In the genomic region with DNA sequence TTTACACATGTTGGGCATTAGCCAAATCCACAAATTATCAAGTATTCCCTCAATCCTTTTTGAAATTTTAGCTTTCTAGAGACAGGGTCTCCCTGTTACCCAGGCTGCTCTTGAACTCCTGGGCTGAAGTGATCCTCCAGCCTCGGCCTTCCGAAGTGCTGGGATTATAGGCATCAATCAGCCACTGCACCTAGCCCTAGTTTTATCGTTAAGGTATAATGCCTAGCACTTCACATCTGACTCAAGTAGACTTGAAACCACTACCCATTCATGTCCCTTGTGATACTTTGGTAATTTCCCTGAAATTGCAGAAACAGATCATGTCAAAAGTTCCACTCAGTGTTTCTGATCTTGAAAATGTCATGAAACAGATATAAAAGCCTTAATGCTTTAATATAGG, we compare ENCODE assay signal across 10 cellular contexts. TPM values are rescaled to one million over a fixed set of nuclear protein-coding genes. Genes with fewer than 3 reads are reported as not detected.
DNase-seq lines count a peak whose midpoint lies in the region; ATAC-seq and TF ChIP-seq lines count a peak whose summit lies in the region.
"Had no signal": no experiment of that assay in that cellular context is flagged by ENCODE, and none has a peak within 500 bp of the region (broad histone marks: within the 10 kb centered on the region; RNA-seq: fewer than 3 reads in every experiment).

No MANE protein-coding gene starts in this region.

- TF ChIP-seq CTCF in WTC11 (IDR thresholded peaks at IDR 0.05) (no peak), uterus (IDR thresholded peaks at IDR 0.05) (no peak)

- in situ Hi-C loops in ACHN (cut with HindIII; ENCODE audit: low pct_ligation_motif_present, low pct_unique_long_range_greater_than_20kb, low sequenced_read_pairs), result no loop called here

- H3K9me3 ChIP-seq in CD4-positive, CD25-positive, alpha-beta regulatory T cell (ENCODE audit: control insufficient read depth in 2 of 2, low read length in 2 of 2), result no peaks in the 10 kb centered on the region
- H3K9me3 ChIP-seq in uterus, result no peaks in the 10 kb centered on the region
- H3K9me3 ChIP-seq: BE2C had no signal

- H3K36me3 Mint-ChIP-seq in CD4-positive, CD25-positive, alpha-beta regulatory T cell, result peaks cover 11% of the 10 kb centered on the region
- H3K36me3 Mint-ChIP-seq in WTC11, result peaks cover 15% of the 10 kb centered on the region

- TF ChIP-seq POLR2A in uterus (IDR thresholded peaks at IDR 0.05), result no peak

- H3K9me3 Mint-ChIP-seq in CD4-positive, CD25-positive, alpha-beta regulatory T cell, result no peaks in the 10 kb centered on the region
- H3K9me3 Mint-ChIP-seq in WTC11, result 0 out of 2 replicates have a peak, but pooled peaks cover 4% of the 10 kb centered on the region

- CTCF ChIA-PET in WTC11 (lab: Charles Lee), result no interaction called here

- ATAC-seq in CD4-positive, CD25-positive, alpha-beta regulatory T cell (ENCODE audit: low read depth in 2 of 2), result no peak
- ATAC-seq in GM18870 (IDR thresholded peaks at IDR 0.05; ENCODE audit: unreplicated experiment) (peak; percentile 48), HG02798 (IDR thresholded peaks at IDR 0.05; ENCODE audit: poor library complexity, unreplicated experiment) (peak; percentile 45), WTC11 (no peak)

- H3K27me3 ChIP-seq in CD4-positive, CD25-positive, alpha-beta regulatory T cell (ENCODE audit: control insufficient read depth, insufficient read depth, low read length), result no peaks in the 10 kb centered on the region
- no peaks in the 10 kb centered on the region for H3K27me3 ChIP-seq in uterus
- H3K27me3 ChIP-seq: BE2C had no signal

- peaks cover 16% of the 10 kb centered on the region for H3K4me1 ChIP-seq in CD4-positive, CD25-positive, alpha-beta regulatory T cell (ENCODE audit: control insufficient read depth, insufficient read depth, low read length, poor library complexity, severe bottlenecking)
- H3K4me1 ChIP-seq in uterus, result no peaks in the 10 kb centered on the region
- H3K4me1 ChIP-seq: BE2C had no signal

- H3K4me3 Mint-ChIP-seq in CD4-positive, CD25-positive, alpha-beta regulatory T cell, result no peak overlapping the region
- H3K4me3 Mint-ChIP-seq in WTC11, result no peak overlapping the region

- H3K27ac Mint-ChIP-seq in CD4-positive, CD25-positive, alpha-beta regulatory T cell, result peak overlapping the region in 2 of 3 donors; percentile 55 to 60
- peak overlapping the region; percentile 61 for H3K27ac Mint-ChIP-seq in WTC11

- H3K4me3 ChIP-seq in CD4-positive, CD25-positive, alpha-beta regulatory T cell (ENCODE audit: low read depth, low read length), result no peak overlapping the region
- no peak overlapping the region for H3K4me3 ChIP-seq in uterus

- no peaks in the 10 kb centered on the region for H3K27me3 Mint-ChIP-seq in CD4-positive, CD25-positive, alpha-beta regulatory T cell
- H3K27me3 Mint-ChIP-seq in WTC11 (ENCODE audit: low read depth), result no peaks in the 10 kb centered on the region

- POLR2A ChIA-PET in WTC11 (lab: Charles Lee), result no interaction called here

- peaks cover 20% of the 10 kb centered on the region for H3K36me3 ChIP-seq in CD4-positive, CD25-positive, alpha-beta regulatory T cell (ENCODE audit: control insufficient read depth, insufficient read depth, low read length)
- H3K36me3 ChIP-seq in uterus, result no peaks in the 10 kb centered on the region

- peaks cover 30 to 69% (median 63%) of the 10 kb centered on the region in 4 donors for H3K4me1 Mint-ChIP-seq in CD4-positive, CD25-positive, alpha-beta regulatory T cell
- peaks cover 77% of the 10 kb centered on the region for H3K4me1 Mint-ChIP-seq in WTC11

- peak overlapping the region; percentile 47 for H3K27ac ChIP-seq in CD4-positive, CD25-positive, alpha-beta regulatory T cell (ENCODE audit: insufficient read depth, low read length, poor library complexity, severe bottlenecking)
- no peak overlapping the region for H3K27ac ChIP-seq in uterus

- DNase-seq in CD4-positive, CD25-positive, alpha-beta regulatory T cell, result peak in 1 of 3 donors; percentile 41
- DNase-seq in WTC11 (ENCODE audit: low spot score), result no peak
- no peak for DNase-seq in NCI-H748 (lab: John Stamatoyannopoulos, UW; ENCODE audit: unreplicated experiment)
- no peak for DNase-seq in SW480 (ENCODE audit: low spot score)
- DNase-seq in ACHN, result no peak
- DNase-seq in uterus, result no peak
- DNase-seq: BE2C, NCI-H1105 had no signal

- intact Hi-C loops in uterus (cut with DNase I; ENCODE audit: low total_unique reads), result no loop called here

TF ChIP-seq in WTC11, 78 proteins besides CTCF, POLR2A, EP300 and RAD21 (continues in another document):
- no peak for TF ChIP-seq FOXJ3 (CRISPR knock-in tag; IDR thresholded peaks at IDR 0.05; ENCODE audit: borderline replicate concordance)
- TF ChIP-seq, protein P1, sequence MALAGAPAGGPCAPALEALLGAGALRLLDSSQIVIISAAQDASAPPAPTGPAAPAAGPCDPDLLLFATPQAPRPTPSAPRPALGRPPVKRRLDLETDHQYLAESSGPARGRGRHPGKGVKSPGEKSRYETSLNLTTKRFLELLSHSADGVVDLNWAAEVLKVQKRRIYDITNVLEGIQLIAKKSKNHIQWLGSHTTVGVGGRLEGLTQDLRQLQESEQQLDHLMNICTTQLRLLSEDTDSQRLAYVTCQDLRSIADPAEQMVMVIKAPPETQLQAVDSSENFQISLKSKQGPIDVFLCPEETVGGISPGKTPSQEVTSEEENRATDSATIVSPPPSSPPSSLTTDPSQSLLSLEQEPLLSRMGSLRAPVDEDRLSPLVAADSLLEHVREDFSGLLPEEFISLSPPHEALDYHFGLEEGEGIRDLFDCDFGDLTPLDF (CRISPR knock-in tag; IDR thresholded peaks at IDR 0.05), result no peak
- TF ChIP-seq, protein P2, sequence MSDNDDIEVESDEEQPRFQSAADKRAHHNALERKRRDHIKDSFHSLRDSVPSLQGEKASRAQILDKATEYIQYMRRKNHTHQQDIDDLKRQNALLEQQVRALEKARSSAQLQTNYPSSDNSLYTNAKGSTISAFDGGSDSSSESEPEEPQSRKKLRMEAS (CRISPR knock-in tag; IDR thresholded peaks at IDR 0.05), result no peak
- TF ChIP-seq ZBTB21 (CRISPR knock-in tag; IDR thresholded peaks at IDR 0.05; ENCODE audit: borderline replicate concordance), result no peak
- TF ChIP-seq, protein P3, sequence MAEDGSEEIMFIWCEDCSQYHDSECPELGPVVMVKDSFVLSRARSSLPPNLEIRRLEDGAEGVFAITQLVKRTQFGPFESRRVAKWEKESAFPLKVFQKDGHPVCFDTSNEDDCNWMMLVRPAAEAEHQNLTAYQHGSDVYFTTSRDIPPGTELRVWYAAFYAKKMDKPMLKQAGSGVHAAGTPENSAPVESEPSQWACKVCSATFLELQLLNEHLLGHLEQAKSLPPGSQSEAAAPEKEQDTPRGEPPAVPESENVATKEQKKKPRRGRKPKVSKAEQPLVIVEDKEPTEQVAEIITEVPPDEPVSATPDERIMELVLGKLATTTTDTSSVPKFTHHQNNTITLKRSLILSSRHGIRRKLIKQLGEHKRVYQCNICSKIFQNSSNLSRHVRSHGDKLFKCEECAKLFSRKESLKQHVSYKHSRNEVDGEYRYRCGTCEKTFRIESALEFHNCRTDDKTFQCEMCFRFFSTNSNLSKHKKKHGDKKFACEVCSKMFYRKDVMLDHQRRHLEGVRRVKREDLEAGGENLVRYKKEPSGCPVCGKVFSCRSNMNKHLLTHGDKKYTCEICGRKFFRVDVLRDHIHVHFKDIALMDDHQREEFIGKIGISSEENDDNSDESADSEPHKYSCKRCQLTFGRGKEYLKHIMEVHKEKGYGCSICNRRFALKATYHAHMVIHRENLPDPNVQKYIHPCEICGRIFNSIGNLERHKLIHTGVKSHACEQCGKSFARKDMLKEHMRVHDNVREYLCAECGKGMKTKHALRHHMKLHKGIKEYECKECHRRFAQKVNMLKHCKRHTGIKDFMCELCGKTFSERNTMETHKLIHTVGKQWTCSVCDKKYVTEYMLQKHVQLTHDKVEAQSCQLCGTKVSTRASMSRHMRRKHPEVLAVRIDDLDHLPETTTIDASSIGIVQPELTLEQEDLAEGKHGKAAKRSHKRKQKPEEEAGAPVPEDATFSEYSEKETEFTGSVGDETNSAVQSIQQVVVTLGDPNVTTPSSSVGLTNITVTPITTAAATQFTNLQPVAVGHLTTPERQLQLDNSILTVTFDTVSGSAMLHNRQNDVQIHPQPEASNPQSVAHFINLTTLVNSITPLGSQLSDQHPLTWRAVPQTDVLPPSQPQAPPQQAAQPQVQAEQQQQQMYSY (CRISPR knock-in tag; IDR thresholded peaks at IDR 0.05), result no peak
- TF ChIP-seq KAT7 (CRISPR knock-in tag; IDR thresholded peaks at IDR 0.05; ENCODE audit: borderline replicate concordance), result no peak
- TF ChIP-seq, protein P4, sequence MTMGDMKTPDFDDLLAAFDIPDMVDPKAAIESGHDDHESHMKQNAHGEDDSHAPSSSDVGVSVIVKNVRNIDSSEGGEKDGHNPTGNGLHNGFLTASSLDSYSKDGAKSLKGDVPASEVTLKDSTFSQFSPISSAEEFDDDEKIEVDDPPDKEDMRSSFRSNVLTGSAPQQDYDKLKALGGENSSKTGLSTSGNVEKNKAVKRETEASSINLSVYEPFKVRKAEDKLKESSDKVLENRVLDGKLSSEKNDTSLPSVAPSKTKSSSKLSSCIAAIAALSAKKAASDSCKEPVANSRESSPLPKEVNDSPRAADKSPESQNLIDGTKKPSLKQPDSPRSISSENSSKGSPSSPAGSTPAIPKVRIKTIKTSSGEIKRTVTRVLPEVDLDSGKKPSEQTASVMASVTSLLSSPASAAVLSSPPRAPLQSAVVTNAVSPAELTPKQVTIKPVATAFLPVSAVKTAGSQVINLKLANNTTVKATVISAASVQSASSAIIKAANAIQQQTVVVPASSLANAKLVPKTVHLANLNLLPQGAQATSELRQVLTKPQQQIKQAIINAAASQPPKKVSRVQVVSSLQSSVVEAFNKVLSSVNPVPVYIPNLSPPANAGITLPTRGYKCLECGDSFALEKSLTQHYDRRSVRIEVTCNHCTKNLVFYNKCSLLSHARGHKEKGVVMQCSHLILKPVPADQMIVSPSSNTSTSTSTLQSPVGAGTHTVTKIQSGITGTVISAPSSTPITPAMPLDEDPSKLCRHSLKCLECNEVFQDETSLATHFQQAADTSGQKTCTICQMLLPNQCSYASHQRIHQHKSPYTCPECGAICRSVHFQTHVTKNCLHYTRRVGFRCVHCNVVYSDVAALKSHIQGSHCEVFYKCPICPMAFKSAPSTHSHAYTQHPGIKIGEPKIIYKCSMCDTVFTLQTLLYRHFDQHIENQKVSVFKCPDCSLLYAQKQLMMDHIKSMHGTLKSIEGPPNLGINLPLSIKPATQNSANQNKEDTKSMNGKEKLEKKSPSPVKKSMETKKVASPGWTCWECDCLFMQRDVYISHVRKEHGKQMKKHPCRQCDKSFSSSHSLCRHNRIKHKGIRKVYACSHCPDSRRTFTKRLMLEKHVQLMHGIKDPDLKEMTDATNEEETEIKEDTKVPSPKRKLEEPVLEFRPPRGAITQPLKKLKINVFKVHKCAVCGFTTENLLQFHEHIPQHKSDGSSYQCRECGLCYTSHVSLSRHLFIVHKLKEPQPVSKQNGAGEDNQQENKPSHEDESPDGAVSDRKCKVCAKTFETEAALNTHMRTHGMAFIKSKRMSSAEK (CRISPR knock-in tag; IDR thresholded peaks at IDR 0.05; ENCODE audit: borderline replicate concordance), result no peak
- no peak for TF ChIP-seq HMGA2 (CRISPR knock-in tag; IDR thresholded peaks at IDR 0.05)

RNA-seq across cellular contexts. Expression of a gene that starts 26.3 kb away (rescaled TPM):
- total RNA-seq in CD4-positive, CD25-positive, alpha-beta regulatory T cell, result 84.3 TPM
- polyA plus RNA-seq in CD4-positive, CD25-positive, alpha-beta regulatory T cell, result 10 to 100 TPM in 2 of 4 donors, 1 to 10 TPM in 2; 6.4 to 12.9 (median 10.0) TPM
- total RNA-seq in WTC11 (2021) (70.4 to 79.4 TPM (median 73.9 TPM) in 3 replicates), uterus (10 to 100 TPM; 20.7 to 69.4 (median 40.7) TPM)

Comparison
In these comparisons a context has a peak if more than half of its experiments do, and no peak if none do; other contexts are left out.
1. ATAC-seq: peak in GM18870 (single experiment) and HG02798 (single experiment); none in CD4-positive, CD25-positive, alpha-beta regulatory T cell (0 of 2) and WTC11 (single experiment).